Comparison of ENCODE assay signal across 14 cellular contexts in genomic region chr10:45241865-45242518, GRCh38.
DNase-seq lines count a peak whose midpoint lies in the region; ATAC-seq, FAIRE-seq and TF ChIP-seq lines count a peak whose summit lies in the region.
"Had no signal": no experiment of that assay in that cellular context is flagged by ENCODE, and none has a peak within 500 bp of the region (broad histone marks: within the 10 kb centered on the region; RNA-seq: fewer than 3 reads in every experiment).

No MANE protein-coding gene starts in this region.

- H3K4me1 ChIP-seq in OCI-LY7 (ENCODE audit: insufficient read depth, low read length, poor library complexity, severe bottlenecking) (peaks cover 9% of the 10 kb centered on the region), H1 (replicated peaks in 1 of 4; ENCODE audit: control insufficient read depth in 3 of 4, insufficient read depth in 4 of 4, low read length in 3 of 4) (peaks cover 2 to 4% (median 3%) of the 10 kb centered on the region in 4 experiments; a peak in 3 of 7 replicates), neural progenitor cell (no peaks in the 10 kb centered on the region), HepG2 (ENCODE audit: insufficient read depth, low read length) (no peaks in the 10 kb centered on the region)

- H3K9me3 ChIP-seq in OCI-LY7 (ENCODE audit: low read length) (no peaks in the 10 kb centered on the region), H1 (ENCODE audit: insufficient read depth in 2 of 2, low read depth in 1 of 2, low read length in 1 of 2) (no peaks in the 10 kb centered on the region), neural progenitor cell (ENCODE audit: low read depth) (no peaks in the 10 kb centered on the region), HepG2 (ENCODE audit: low read length) (no peaks in the 10 kb centered on the region)
- H3K9me3 ChIP-seq: BLaER1 treated with 17β-estradiol and CSF1 and Interleukin-3, amounts not matched to agents 10 nM and 100 nM had no signal

- no peak overlapping the region for H3K4me3 ChIP-seq in OCI-LY7 (ENCODE audit: low read depth, low read length, poor library complexity, severe bottlenecking)
- H3K4me3 ChIP-seq in H1 (ENCODE audit: extremely low read depth in 1 of 4, insufficient read depth in 2 of 4, low read depth in 3 of 4, low read length in 4 of 4): no peak overlapping the region
- no peak overlapping the region for H3K4me3 ChIP-seq in neural progenitor cell
- no peak overlapping the region for H3K4me3 ChIP-seq in HepG2 (replicated peaks in 1 of 3; ENCODE audit: insufficient read depth in 1 of 3, low read depth in 2 of 3, low read length in 3 of 3)
- H3K4me3 ChIP-seq: BLaER1 treated with 17β-estradiol and CSF1 and Interleukin-3, amounts not matched to agents 10 nM and 100 nM had no signal

- no peak overlapping the region for H3K27ac ChIP-seq in OCI-LY7 (ENCODE audit: low read depth, low read length, poor library complexity, severe bottlenecking)
- no peak overlapping the region for H3K27ac ChIP-seq in H1 (ENCODE audit: low read depth, low read length)
- H3K27ac ChIP-seq in neural progenitor cell: no peak overlapping the region
- no peak overlapping the region for H3K27ac ChIP-seq in HepG2 (ENCODE audit: extremely low read length, insufficient read depth, low read length)
- H3K27ac ChIP-seq: BLaER1 treated with 17β-estradiol and CSF1 and Interleukin-3, amounts not matched to agents 10 nM and 100 nM had no signal

- H2BK20ac ChIP-seq in H1 (ENCODE audit: low read length): no peak overlapping the region

- H3K56ac ChIP-seq in H1 (replicated peaks; ENCODE audit: insufficient read length, low read depth, low read length): no peak overlapping the region

- no peak overlapping the region for H3K4me3 Mint-ChIP-seq in T-helper 1 cell treated with Interleukin-12 subunit alpha and Interleukin-12 subunit beta and Interleukin-4 antibody, amounts not matched to agents 30 μg/mL and 1 μg/mL, for 36 hours
- H3K4me3 Mint-ChIP-seq in neural progenitor cell (no peak overlapping the region), nephron progenitor cell (no peak overlapping the region)
- H3K4me3 Mint-ChIP-seq in activated CD8-positive, alpha-beta memory T cell treated with anti-CD3 and anti-CD28 coated beads, Interleukin-2, amount 10 ng/mL, durations not matched to agents 7 days and 5 days: no peak overlapping the region

- H3K23ac ChIP-seq in H1 (ENCODE audit: insufficient read length): no peak overlapping the region

- H2BK120ac ChIP-seq in H1 (replicated peaks; ENCODE audit: low read depth, low read length): no peak overlapping the region

- no peak for TF ChIP-seq POLR2A in H1 (IDR thresholded peaks at IDR 0.05; ENCODE audit: control extremely low read depth in 1 of 2, low read depth in 2 of 2, low read length in 2 of 2)
- no peak for TF ChIP-seq POLR2A in HepG2 (IDR thresholded peaks at IDR 0.05; ENCODE audit: insufficient read depth in 1 of 2, low read depth in 2 of 2, low read length in 2 of 2)

- H3K9me3 Mint-ChIP-seq in T-helper 1 cell treated with Interleukin-12 subunit alpha and Interleukin-12 subunit beta and Interleukin-4 antibody, amounts not matched to agents 30 μg/mL and 1 μg/mL, for 36 hours: no peaks in the 10 kb centered on the region
- H3K9me3 Mint-ChIP-seq in neural progenitor cell (no peaks in the 10 kb centered on the region), nephron progenitor cell (peaks cover 3% of the 10 kb centered on the region)
- no peaks in the 10 kb centered on the region for H3K9me3 Mint-ChIP-seq in activated CD8-positive, alpha-beta memory T cell treated with anti-CD3 and anti-CD28 coated beads, Interleukin-2, amount 10 ng/mL, durations not matched to agents 7 days and 5 days (ENCODE audit: low read depth)

- H3K23me2 ChIP-seq in H1 (ENCODE audit: low read depth, low read length): no peaks in the 10 kb centered on the region

- no peak overlapping the region for H4K5ac ChIP-seq in H1 (ENCODE audit: insufficient read length, low read depth, low read length)

- no peak overlapping the region for H3K14ac ChIP-seq in H1 (ENCODE audit: insufficient read length)

- H3K36me3 ChIP-seq in OCI-LY7 (ENCODE audit: insufficient read depth, low read length) (no peaks in the 10 kb centered on the region), H1 (ENCODE audit: control insufficient read depth in 2 of 4, insufficient read depth in 4 of 4, low read length in 3 of 4) (no peaks in the 10 kb centered on the region), neural progenitor cell (no peaks in the 10 kb centered on the region), HepG2 (replicated peaks in 1 of 2; ENCODE audit: control insufficient read depth in 1 of 2, insufficient read depth in 2 of 2, low read length in 2 of 2) (no peaks in the 10 kb centered on the region)
- H3K36me3 ChIP-seq: BLaER1 treated with 17β-estradiol and CSF1 and Interleukin-3, amounts not matched to agents 10 nM and 100 nM had no signal

- no peak for FAIRE-seq in H1 (lab: Jason Lieb, UNC)
- no peak for FAIRE-seq in HepG2 (lab: Jason Lieb, UNC)

- no peak overlapping the region for H2AK5ac ChIP-seq in H1 (ENCODE audit: low read depth, low read length)

- WGBS in H1 (ENCODE audit: extremely low coverage in 1 of 2, insufficient coverage in 1 of 2, insufficient read length in 1 of 2, insufficient replicate concordance in 2 of 2, low coverage in 1 of 2, low lambda C conversion rate in 2 of 2, missing lambda C conversion rate in 1 of 2), 2 experiments: 58% methylated on average over 9 of the region's 9 CpGs; no CpG with 5 or more reads in 1 of the 2 experiments
- 8% methylated on average over 9 of the region's 9 CpGs for WGBS in HepG2 (ENCODE audit: low lambda C conversion rate)

- no peak for TF ChIP-seq RAD21 in H1 (IDR thresholded peaks at IDR 0.05 in 1 of 2, conservative IDR thresholded peaks at IDR 0.05 in 1 of 2; ENCODE audit: low read depth in 2 of 2, low read length in 2 of 2)
- no peak for TF ChIP-seq RAD21 in HepG2 (CRISPR knock-in tag; IDR thresholded peaks at IDR 0.05)

- TF ChIP-seq CTCF in OCI-LY7 (conservative IDR thresholded peaks at IDR 0.05; ENCODE audit: low read length): no peak
- no peak for TF ChIP-seq CTCF in H1 (IDR thresholded peaks at IDR 0.05; ENCODE audit: control extremely low read depth in 1 of 3, insufficient read depth in 1 of 3, low read depth in 1 of 3, low read length in 3 of 3)
- no peak for TF ChIP-seq CTCF in neural progenitor cell (IDR thresholded peaks at IDR 0.05)
- no peak for TF ChIP-seq CTCF in nephron progenitor cell (IDR thresholded peaks at IDR 0.05)
- no peak for TF ChIP-seq CTCF in HepG2 (CRISPR knock-in tag; IDR thresholded peaks at IDR 0.05)

- H3K9ac ChIP-seq in H1 (replicated peaks in 1 of 4; ENCODE audit: extremely low read depth in 1 of 4, low read depth in 3 of 4, low read length in 3 of 4) (no peak overlapping the region), neural progenitor cell (no peak overlapping the region), HepG2 (ENCODE audit: insufficient read depth, low read depth, low read length) (no peak overlapping the region)
- H3K9ac ChIP-seq: BLaER1 treated with 17β-estradiol and CSF1 and Interleukin-3, amounts not matched to agents 10 nM and 100 nM had no signal

- ATAC-seq in activated CD8-positive, alpha-beta memory T cell treated with anti-CD3 and anti-CD28 coated beads, Interleukin-2, amount 10 ng/mL, durations not matched to agents 7 days and 5 days: no peak
- no peak for ATAC-seq in HepG2

- H3K79me1 ChIP-seq in H1 (ENCODE audit: low read depth, low read length): no peaks in the 10 kb centered on the region

- no peak overlapping the region for H2BK12ac ChIP-seq in H1 (ENCODE audit: low read depth, low read length)

- POLR2A ChIA-PET in OCI-LY7 (lab: Charles Lee): interaction anchor here (1.3 to 1.5 kb wide), 2 partner anchors 9 to 21 kb away, joined by 3 to 5 read pairs; no protein-coding TSS in a partner anchor
- POLR2A ChIA-PET in H1 (lab: Charles Lee; ENCODE audit: partially characterized antibody): no interaction called here
- POLR2A ChIA-PET in HepG2 (lab: Yijun Ruan, JAX): no interaction called here

- intact Hi-C loops in OCI-LY7 (cut with micrococcal nuclease; ENCODE audit: unreplicated experiment): no loop called here
- intact Hi-C loops in HepG2 (cut with micrococcal nuclease; ENCODE audit: unreplicated experiment): no loop called here

- H3K4me2 ChIP-seq in OCI-LY7 (ENCODE audit: low read length) (no peak overlapping the region), H1 (ENCODE audit: insufficient read depth in 1 of 2, low read depth in 2 of 2, low read length in 2 of 2) (peak overlapping the region in 1 of 2 experiments; percentile 32; a peak in 2 of 4 replicates), neural progenitor cell (no peak overlapping the region), HepG2 (ENCODE audit: low read depth, low read length) (no peak overlapping the region)
- H3K4me2 ChIP-seq: BLaER1 treated with 17β-estradiol and CSF1 and Interleukin-3, amounts not matched to agents 10 nM and 100 nM had no signal

- BruUV-seq in OCI-LY7 (replicated peaks; lab: Mats Ljungman, UMichigan) (no TSS peak), HepG2 (replicated peaks; lab: Mats Ljungman, UMichigan) (no TSS peak)

- TF ChIP-seq EP300 in H1 (IDR thresholded peaks at IDR 0.05; ENCODE audit: borderline replicate concordance in 1 of 2, low read depth in 2 of 2, low read length in 2 of 2): no peak
- no peak for TF ChIP-seq EP300 in HepG2 (IDR thresholded peaks at IDR 0.05; ENCODE audit: low read depth in 2 of 2, low read length in 2 of 2)
- no peak for TF ChIP-seq EP300 in HepG2 (CRISPR knock-in tag; IDR thresholded peaks at IDR 0.05; ENCODE audit: borderline replicate concordance)

- H3K4ac ChIP-seq in H1 (replicated peaks; ENCODE audit: insufficient read length, low read depth, low read length): no peak overlapping the region

- H4K20me1 ChIP-seq in OCI-LY7 (ENCODE audit: insufficient read depth, low read length) (no peaks in the 10 kb centered on the region), H1 (replicated peaks in 1 of 2; ENCODE audit: control insufficient read depth in 1 of 2, insufficient read depth in 2 of 2, low read length in 2 of 2) (no peaks in the 10 kb centered on the region), neural progenitor cell (ENCODE audit: low read depth) (no peaks in the 10 kb centered on the region), HepG2 (ENCODE audit: insufficient read depth, low read length) (no peaks in the 10 kb centered on the region)
- H4K20me1 ChIP-seq: BLaER1 treated with 17β-estradiol and CSF1 and Interleukin-3, amounts not matched to agents 10 nM and 100 nM had no signal

- no peak overlapping the region for H4K91ac ChIP-seq in H1 (replicated peaks; ENCODE audit: insufficient read length, low read length)

- no peak overlapping the region for H2BK5ac ChIP-seq in H1 (ENCODE audit: low read depth, low read length)

- no peak overlapping the region for H2BK15ac ChIP-seq in H1 (ENCODE audit: low read length)

- H3K36me3 Mint-ChIP-seq in T-helper 1 cell treated with Interleukin-12 subunit alpha and Interleukin-12 subunit beta and Interleukin-4 antibody, amounts not matched to agents 30 μg/mL and 1 μg/mL, for 36 hours (ENCODE audit: low read depth): no peaks in the 10 kb centered on the region
- H3K36me3 Mint-ChIP-seq in neural progenitor cell (no peaks in the 10 kb centered on the region), nephron progenitor cell (ENCODE audit: low read depth) (no peaks in the 10 kb centered on the region)
- no peaks in the 10 kb centered on the region for H3K36me3 Mint-ChIP-seq in activated CD8-positive, alpha-beta memory T cell treated with anti-CD3 and anti-CD28 coated beads, Interleukin-2, amount 10 ng/mL, durations not matched to agents 7 days and 5 days

- CTCF ChIA-PET in OCI-LY7 (lab: Charles Lee; ENCODE audit: unreplicated experiment) (interaction anchor here (1.0 kb wide), 1 partner anchor 8 kb away, joined by 4 read pairs; no protein-coding TSS in a partner anchor), H1 (lab: Charles Lee; ENCODE audit: partially characterized antibody) (interaction anchor here (0.7 to 1.9 kb wide), 7 partner anchors 8 to 356 kb away, joined by 3 to 12 read pairs (median 3); no protein-coding TSS in a partner anchor), HepG2 (lab: Yijun Ruan, JAX; ENCODE audit: low intra/inter-chr PET ratio, low total read pairs) (no interaction called here)
- CTCF ChIA-PET in activated CD8-positive, alpha-beta memory T cell treated with anti-CD3 and anti-CD28 coated beads, Interleukin-2, amount 10 ng/mL, durations not matched to agents 7 days and 5 days (lab: Charles Lee): interaction anchor here (0.7 to 3.7 kb wide), 2 partner anchors 9 to 430 kb away, joined by 3 to 22 read pairs; partner anchors contain the start of gene ZFAND4

- in situ Hi-C loops in HepG2 (cut with HindIII; ENCODE audit: extremely low pct_ligation_motif_present, low pct_unique_long_range_greater_than_20kb): loop anchor here (25.0 kb wide), 2 partner anchors 230 to 420 kb away; partner anchors contain the start of genes ZFAND4 and ZNF22

- DNase-seq in T-helper 1 cell (no peak), OCI-LY7 (ENCODE audit: low spot score) (peak; percentile 8), H1 (ENCODE audit: low read depth in 1 of 2, low spot score in 2 of 2) (no peak), neural progenitor cell (ENCODE audit: low spot score) (no peak), nephron progenitor cell (no peak), HepG2 (ENCODE audit: low spot score) (no peak)
- no peak for DNase-seq in activated CD8-positive, alpha-beta memory T cell treated with anti-CD3 and anti-CD28 coated beads, Interleukin-2, amount 10 ng/mL, durations not matched to agents 7 days and 5 days
- DNase-seq: 8988T, NCI-H1436 treated with DMSO at 0.1 percent for 48 hours, NCI-H2107, NCI-H345, NCI-H748 treated with DMSO at 0.1 percent for 48 hours had no signal

- H3K18ac ChIP-seq in H1 (ENCODE audit: extremely low read depth, low read length): no peak overlapping the region

- H3K79me2 ChIP-seq in OCI-LY7 (ENCODE audit: insufficient read depth, low read depth, low read length) (no peaks in the 10 kb centered on the region), H1 (ENCODE audit: control insufficient read depth in 1 of 2, insufficient read depth in 2 of 2, low read length in 2 of 2) (no peaks in the 10 kb centered on the region), neural progenitor cell (ENCODE audit: low read depth) (no peaks in the 10 kb centered on the region), HepG2 (ENCODE audit: insufficient read depth, low read length) (no peaks in the 10 kb centered on the region)

- H3F3A ChIP-seq in neural progenitor cell (ENCODE audit: low read depth): no peaks in the 10 kb centered on the region

- H4K8ac ChIP-seq in H1 (ENCODE audit: extremely low read depth, insufficient read depth, low read length): no peak overlapping the region

- H3K27me3 ChIP-seq in H1 (replicated peaks in 1 of 4; ENCODE audit: control insufficient read depth in 3 of 4, extremely low read depth in 1 of 4, insufficient read depth in 3 of 4, low read length in 3 of 4): no peaks in the 10 kb centered on the region
- H3K27me3 ChIP-seq in neural progenitor cell: no peaks in the 10 kb centered on the region
- H3K27me3 ChIP-seq in HepG2 (ENCODE audit: control insufficient read depth in 1 of 2, insufficient read depth in 2 of 2, low read length in 2 of 2): peaks cover 0 to 34% of the 10 kb centered on the region in 2 experiments; a peak in 4 of 5 replicates
- H3K27me3 ChIP-seq: BLaER1 treated with 17β-estradiol and CSF1 and Interleukin-3, amounts not matched to agents 10 nM and 100 nM had no signal

- H2AFZ ChIP-seq in OCI-LY7 (ENCODE audit: low read length): peak overlapping the region; percentile 45; the same call in 1 of the 2 replicates
- 0 out of 2 replicates have a peak overlapping the region, but pooled peaks have one; percentile 19 for H2AFZ ChIP-seq in H1 (ENCODE audit: low read length)
- peak overlapping the region; percentile 30 for H2AFZ ChIP-seq in neural progenitor cell (replicated peaks)
- H2AFZ ChIP-seq in HepG2 (ENCODE audit: low read length): no peak overlapping the region

- no peaks in the 10 kb centered on the region for H3K27me3 Mint-ChIP-seq in T-helper 1 cell treated with Interleukin-12 subunit alpha and Interleukin-12 subunit beta and Interleukin-4 antibody, amounts not matched to agents 30 μg/mL and 1 μg/mL, for 36 hours (ENCODE audit: low read depth)
- H3K27me3 Mint-ChIP-seq in neural progenitor cell (ENCODE audit: insufficient read depth, low read depth) (peaks cover 2% of the 10 kb centered on the region), nephron progenitor cell (ENCODE audit: low read depth, poor library complexity) (peaks cover 22% of the 10 kb centered on the region)
- H3K27me3 Mint-ChIP-seq in activated CD8-positive, alpha-beta memory T cell treated with anti-CD3 and anti-CD28 coated beads, Interleukin-2, amount 10 ng/mL, durations not matched to agents 7 days and 5 days: peaks cover 3% of the 10 kb centered on the region

- peak overlapping the region; percentile 49 for H3K27ac Mint-ChIP-seq in T-helper 1 cell treated with Interleukin-12 subunit alpha and Interleukin-12 subunit beta and Interleukin-4 antibody, amounts not matched to agents 30 μg/mL and 1 μg/mL, for 36 hours
- H3K27ac Mint-ChIP-seq in neural progenitor cell: no peak overlapping the region
- H3K27ac Mint-ChIP-seq in activated CD8-positive, alpha-beta memory T cell treated with anti-CD3 and anti-CD28 coated beads, Interleukin-2, amount 10 ng/mL, durations not matched to agents 7 days and 5 days: no peak overlapping the region
- H3K27ac Mint-ChIP-seq in nephron progenitor cell: no peak overlapping the region

- H3K4me1 Mint-ChIP-seq in T-helper 1 cell treated with Interleukin-12 subunit alpha and Interleukin-12 subunit beta and Interleukin-4 antibody, amounts not matched to agents 30 μg/mL and 1 μg/mL, for 36 hours (ENCODE audit: low read depth): peaks cover 25% of the 10 kb centered on the region
- H3K4me1 Mint-ChIP-seq in neural progenitor cell (peaks cover 4% of the 10 kb centered on the region), nephron progenitor cell (peaks cover 8% of the 10 kb centered on the region)
- H3K4me1 Mint-ChIP-seq in activated CD8-positive, alpha-beta memory T cell treated with anti-CD3 and anti-CD28 coated beads, Interleukin-2, amount 10 ng/mL, durations not matched to agents 7 days and 5 days: peaks cover 31% of the 10 kb centered on the region

- H3K9me2 ChIP-seq in OCI-LY7 (ENCODE audit: insufficient read depth, low read length): no peaks in the 10 kb centered on the region
